Comparison of ENCODE assay signal across 10 cellular contexts in the genomic region with DNA sequence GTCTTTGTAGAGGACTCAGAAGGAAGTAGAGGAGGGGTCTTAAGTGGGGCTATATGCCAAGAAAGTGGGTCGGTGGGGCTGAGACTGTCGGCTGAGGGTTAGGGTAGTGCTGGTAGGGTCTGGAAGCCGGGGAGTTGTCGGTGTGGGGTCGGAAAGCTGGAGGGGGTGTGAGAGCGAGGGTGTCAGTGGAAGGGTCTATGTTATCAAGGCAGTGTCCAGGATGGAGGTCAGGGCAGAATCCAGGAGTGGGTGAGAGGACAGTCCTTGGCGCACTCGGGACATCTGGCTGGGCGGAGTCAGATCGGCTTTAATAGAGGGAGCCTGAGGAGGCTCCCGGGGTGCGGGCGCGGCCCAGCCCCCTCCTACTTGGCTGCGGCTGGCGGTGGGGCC. TPM values are rescaled to one million over a fixed set of nuclear protein-coding genes. Genes with fewer than 3 reads are reported as not detected.
DNase-seq lines count a peak whose midpoint lies in the region; ATAC-seq and TF ChIP-seq lines count a peak whose summit lies in the region.
"Had no signal": no experiment of that assay in that cellular context is flagged by ENCODE, and none has a peak within 500 bp of the region (broad histone marks: within the 10 kb centered on the region; RNA-seq: fewer than 3 reads in every experiment).

No MANE protein-coding gene starts in this region.

- ATAC-seq in GM21825 (IDR thresholded peaks at IDR 0.05; ENCODE audit: unreplicated experiment) = no peak
- no peak for ATAC-seq in GM18867 (IDR thresholded peaks at IDR 0.05; ENCODE audit: unreplicated experiment)
- ATAC-seq in GM21423 (IDR thresholded peaks at IDR 0.05; ENCODE audit: unreplicated experiment) = no peak

- peaks cover 11% of the 10 kb centered on the region for H3K36me3 Mint-ChIP-seq in nephron progenitor cell (ENCODE audit: low read depth)

- H3K4me1 Mint-ChIP-seq in nephron progenitor cell = peaks cover 36% of the 10 kb centered on the region

- H3K27ac ChIP-seq in ACC112 (ENCODE audit: low read depth, low read length) (peak overlapping the region; percentile 72), HUES6 (ENCODE audit: low read depth, low read length) (no peak overlapping the region), esophagus squamous epithelium (peak overlapping the region; percentile 93 to 98 (median 96))

- H3K9me3 ChIP-seq in HUES6 (ENCODE audit: control insufficient read depth, insufficient read depth, low read depth, low read length) = no peaks in the 10 kb centered on the region
- H3K9me3 ChIP-seq in esophagus squamous epithelium = no peaks in the 10 kb centered on the region

- 31 to 60% methylated on average over 11 to 16 of the region's 16 CpGs for WGBS in esophagus squamous epithelium, 2 donors

- H3K36me3 ChIP-seq in ACC112 (ENCODE audit: insufficient read depth, low read length) (no peaks in the 10 kb centered on the region), HUES6 (ENCODE audit: control insufficient read depth, insufficient read depth, low read length) (peaks cover 20% of the 10 kb centered on the region; the same call in 1 of the 2 replicates), esophagus squamous epithelium (peaks cover 8 to 37% (median 21%) of the 10 kb centered on the region in 3 donors)

- H3K27me3 ChIP-seq in ACC112 (ENCODE audit: insufficient read depth, low read length) (no peaks in the 10 kb centered on the region), HUES6 (ENCODE audit: control insufficient read depth, insufficient read depth, low read length) (peaks cover 11% of the 10 kb centered on the region; the same call in 1 of the 2 replicates), esophagus squamous epithelium (no peaks in the 10 kb centered on the region)

- peaks cover 17% of the 10 kb centered on the region for H3K27me3 Mint-ChIP-seq in nephron progenitor cell (ENCODE audit: low read depth, poor library complexity)

- peak overlapping the region; percentile 60 for H3K4me3 Mint-ChIP-seq in nephron progenitor cell

- TF ChIP-seq CTCF in esophagus squamous epithelium (IDR thresholded peaks at IDR 0.05) (no peak), nephron progenitor cell (IDR thresholded peaks at IDR 0.05) (no peak)

- peaks cover 12% of the 10 kb centered on the region for H3K79me2 ChIP-seq in ACC112 (ENCODE audit: control insufficient read depth, insufficient read depth, low read length, unreplicated experiment)

- no peak for TF ChIP-seq POLR2A in esophagus squamous epithelium (IDR thresholded peaks at IDR 0.05)

- no peaks in the 10 kb centered on the region for H3K9me3 Mint-ChIP-seq in nephron progenitor cell

- H3K4me1 ChIP-seq in ACC112 (ENCODE audit: control insufficient read depth, insufficient read depth, low read length, unreplicated experiment) (peaks cover 18% of the 10 kb centered on the region), HUES6 (ENCODE audit: control insufficient read depth, insufficient read depth, low read length) (peaks cover 11% of the 10 kb centered on the region), esophagus squamous epithelium (peaks cover 34 to 55% (median 37%) of the 10 kb centered on the region in 3 donors)

- H3K27ac Mint-ChIP-seq in nephron progenitor cell = peak overlapping the region; percentile 78

- peak overlapping the region; percentile 25 for H2AFZ ChIP-seq in ACC112 (ENCODE audit: low read length, unreplicated experiment)

- DNase-seq in esophagus squamous epithelium (lab: John Stamatoyannopoulos, UW) = no peak
- no peak for DNase-seq in nephron progenitor cell
- DNase-seq in putamen (ENCODE audit: low spot score) = no peak
- DNase-seq: MV-4-11, SIG-M5 had no signal

- intact Hi-C loops in esophagus squamous epithelium (cut with DNase I) = no loop called here

- peak overlapping the region; percentile 28 for H3K9ac ChIP-seq in HUES6 (ENCODE audit: low read length)

- H3K4me3 ChIP-seq in ACC112 (ENCODE audit: low read depth, low read length) = peak overlapping the region; percentile 93
- peak overlapping the region; percentile 95 for H3K4me3 ChIP-seq in HUES6 (ENCODE audit: low read depth, low read length)
- peak overlapping the region; percentile 27 to 94 (median 78) for H3K4me3 ChIP-seq in esophagus squamous epithelium

RNA-seq across cellular contexts. Expression of a gene that starts 1.7 kb away (rescaled TPM):
- 10 to 100 TPM in 1 of 4 donors, 1 to 10 TPM in 3; 1.7 to 21.9 (median 3.6) TPM for total RNA-seq in esophagus squamous epithelium

RNA-seq across cellular contexts. Expression of a gene that starts 2.8 kb away (rescaled TPM):
- 1 to 10 TPM; 3.7 to 9.7 (median 8.6) TPM for total RNA-seq in esophagus squamous epithelium

RNA-seq across cellular contexts. Expression of a gene that starts 6.8 kb away (rescaled TPM):
- total RNA-seq in esophagus squamous epithelium = 10 to 100 TPM in 2 of 4 donors, 1 to 10 TPM in 2; 5.7 to 13.4 (median 9.5) TPM

RNA-seq across cellular contexts. Expression of a gene that starts 9.7 kb away (rescaled TPM):
- 10 to 100 TPM; 23.3 to 33.9 (median 32.3) TPM for total RNA-seq in esophagus squamous epithelium

RNA-seq across cellular contexts. Expression of a gene that starts 9.9 kb away (rescaled TPM):
- total RNA-seq in esophagus squamous epithelium = 10 to 100 TPM; 10.2 to 19.0 (median 17.5) TPM
